Comparison of ENCODE assay signal across 17 cellular contexts in genomic region chr4:182207806-182208483, GRCh38. TPM values are rescaled to one million over a fixed set of nuclear protein-coding genes. Genes with fewer than 3 reads are reported as not detected.
DNase-seq lines count a peak whose midpoint lies in the region; ATAC-seq, FAIRE-seq and TF ChIP-seq lines count a peak whose summit lies in the region.
"Had no signal": no experiment of that assay in that cellular context is flagged by ENCODE, and none has a peak within 500 bp of the region (broad histone marks: within the 10 kb centered on the region; RNA-seq: fewer than 3 reads in every experiment).

No MANE protein-coding gene starts in this region.

- H3K4me1 Mint-ChIP-seq in activated T-cell treated with anti-CD3 and anti-CD28 coated beads, Interleukin-2, amount 50 U/mL, for 72 hours (ENCODE audit: low read depth), result no peaks in the 10 kb centered on the region
- H3K4me1 Mint-ChIP-seq in activated T-cell treated with anti-CD3 and anti-CD28 coated beads, Interleukin-2, amount 50 U/mL, for 24 hours (ENCODE audit: low read depth), result no peaks in the 10 kb centered on the region
- peaks cover 76% of the 10 kb centered on the region for H3K4me1 Mint-ChIP-seq in nephron progenitor cell
- H3K4me1 Mint-ChIP-seq: IgD-negative memory B cell, memory B cell had no signal

- H3K27me3 ChIP-seq in adipocyte (replicated peaks; ENCODE audit: control insufficient read depth, insufficient read depth, low read length), result no peaks in the 10 kb centered on the region
- H3K27me3 ChIP-seq in keratinocyte (ENCODE audit: control insufficient read depth, extremely low read depth, insufficient read depth, low read length), result no peaks in the 10 kb centered on the region
- no peaks in the 10 kb centered on the region for H3K27me3 ChIP-seq in suprapubic skin
- H3K27me3 ChIP-seq: tibial nerve had no signal

- peak overlapping the region; percentile 82 for H3K9ac ChIP-seq in adipocyte (ENCODE audit: low read length)
- peak overlapping the region; percentile 60 for H3K9ac ChIP-seq in keratinocyte (ENCODE audit: control insufficient read depth, extremely low read depth, insufficient read depth, low read length)

- H3K27me3 Mint-ChIP-seq in activated T-cell treated with anti-CD3 and anti-CD28 coated beads, Interleukin-2, amount 50 U/mL, for 72 hours (ENCODE audit: low read depth), result no peaks in the 10 kb centered on the region
- H3K27me3 Mint-ChIP-seq in activated T-cell treated with anti-CD3 and anti-CD28 coated beads, Interleukin-2, amount 50 U/mL, for 24 hours, result no peaks in the 10 kb centered on the region
- H3K27me3 Mint-ChIP-seq in nephron progenitor cell (ENCODE audit: low read depth, poor library complexity), result peaks cover 3% of the 10 kb centered on the region
- H3K27me3 Mint-ChIP-seq: IgD-negative memory B cell had no signal

- H3K36me3 ChIP-seq in adipocyte (ENCODE audit: control insufficient read depth, insufficient read depth, low read length, severe bottlenecking), result no peaks in the 10 kb centered on the region
- no peaks in the 10 kb centered on the region for H3K36me3 ChIP-seq in keratinocyte (ENCODE audit: control insufficient read depth in 2 of 2, extremely low read depth in 1 of 2, insufficient read depth in 2 of 2, low read length in 2 of 2)
- no peaks in the 10 kb centered on the region for H3K36me3 ChIP-seq in suprapubic skin
- H3K36me3 ChIP-seq: tibial nerve had no signal

- no peak for TF ChIP-seq POLR2A in suprapubic skin (IDR thresholded peaks at IDR 0.05)

- peaks cover 0 to 4% of the 10 kb centered on the region in 2 donors for H3K9me3 Mint-ChIP-seq in activated T-cell treated with anti-CD3 and anti-CD28 coated beads, Interleukin-2, amount 50 U/mL, for 72 hours
- H3K9me3 Mint-ChIP-seq in activated T-cell treated with anti-CD3 and anti-CD28 coated beads, Interleukin-2, amount 50 U/mL, for 24 hours, result no peaks in the 10 kb centered on the region
- peaks cover 7% of the 10 kb centered on the region for H3K9me3 Mint-ChIP-seq in nephron progenitor cell

- in situ Hi-C loops in GM13977 (cut with MboI; ENCODE audit: low pct_unique_long_range_greater_than_20kb, low sequenced_read_pairs, unreplicated experiment), result no loop called here

- H3K9me3 ChIP-seq in adipocyte (ENCODE audit: control insufficient read depth, low read length) (no peaks in the 10 kb centered on the region), keratinocyte (ENCODE audit: control insufficient read depth, low read depth, low read length) (no peaks in the 10 kb centered on the region), suprapubic skin (no peaks in the 10 kb centered on the region)
- H3K9me3 ChIP-seq: tibial nerve had no signal

- peaks cover 0 to 1% of the 10 kb centered on the region in 2 donors for H3K36me3 Mint-ChIP-seq in activated T-cell treated with anti-CD3 and anti-CD28 coated beads, Interleukin-2, amount 50 U/mL, for 72 hours (ENCODE audit: insufficient read depth in 2 of 2)
- no peaks in the 10 kb centered on the region for H3K36me3 Mint-ChIP-seq in activated T-cell treated with anti-CD3 and anti-CD28 coated beads, Interleukin-2, amount 50 U/mL, for 24 hours (ENCODE audit: low read depth)
- H3K36me3 Mint-ChIP-seq in nephron progenitor cell (ENCODE audit: low read depth), result peaks cover 12% of the 10 kb centered on the region
- H3K36me3 Mint-ChIP-seq: IgD-negative memory B cell, memory B cell had no signal

- peak; percentile 87 for FAIRE-seq in keratinocyte (lab: Jason Lieb, UNC)
- FAIRE-seq: A204.1, endothelial cell of umbilical vein, GM12878, TTC549 had no signal

- no peaks in the 10 kb centered on the region for H3K9me1 ChIP-seq in keratinocyte (ENCODE audit: control insufficient read depth, extremely low read depth, insufficient read depth, low read length)

- TF ChIP-seq CTCF in keratinocyte (optimal IDR thresholded peaks at IDR 0.05 in 1 of 3, IDR thresholded peaks at IDR 0.05 in 1 of 3, conservative IDR thresholded peaks at IDR 0.05 in 1 of 3; ENCODE audit: extremely low read depth in 1 of 3, insufficient read depth in 2 of 3, low read length in 3 of 3) (no peak), suprapubic skin (IDR thresholded peaks at IDR 0.05) (no peak), nephron progenitor cell (IDR thresholded peaks at IDR 0.05) (no peak), GM13977 (IDR thresholded peaks at IDR 0.05; ENCODE audit: extremely low read depth, insufficient read depth, missing control alignments) (no peak)

- H3K4me3 ChIP-seq in adipocyte (ENCODE audit: low read length), result peak overlapping the region; percentile 56
- H3K4me3 ChIP-seq in keratinocyte (ENCODE audit: control insufficient read depth in 2 of 3, extremely low read depth in 1 of 3, insufficient read depth in 2 of 3, low read depth in 1 of 3, low read length in 3 of 3), result no peak overlapping the region
- no peak overlapping the region for H3K4me3 ChIP-seq in suprapubic skin
- H3K4me3 ChIP-seq: GM12878, tibial nerve had no signal

- H2AFZ ChIP-seq in keratinocyte (ENCODE audit: control insufficient read depth, low read length), result peak overlapping the region; percentile 39

- peak overlapping the region; percentile 70 for H3K4me2 ChIP-seq in keratinocyte (ENCODE audit: control insufficient read depth, extremely low read depth, insufficient read depth, low read depth, low read length)

- no peak for DNase-seq in activated T-cell treated with anti-CD3 and anti-CD28 coated beads, Interleukin-2, amount 50 U/mL, for 72 hours
- no peak for DNase-seq in activated T-cell treated with anti-CD3 and anti-CD28 coated beads, Interleukin-2, amount 50 U/mL, for 24 hours
- DNase-seq in adipocyte (ENCODE audit: low read depth) (peak; percentile 83), keratinocyte (ENCODE audit: low read depth, low spot score) (no peak), suprapubic skin (ENCODE audit: low spot score in 2 of 2) (no peak), nephron progenitor cell (no peak), GM13977 (ENCODE audit: low spot score) (no peak)
- DNase-seq: NCI-H524 had no signal

- H3K27ac ChIP-seq in keratinocyte (ENCODE audit: control insufficient read depth, insufficient read depth, low read length) (peak overlapping the region; percentile 88), suprapubic skin (peak overlapping the region; percentile 38)

- peak overlapping the region in 1 of 2 donors; percentile 35 for H3K4me3 Mint-ChIP-seq in activated T-cell treated with anti-CD3 and anti-CD28 coated beads, Interleukin-2, amount 50 U/mL, for 72 hours
- no peak overlapping the region for H3K4me3 Mint-ChIP-seq in activated T-cell treated with anti-CD3 and anti-CD28 coated beads, Interleukin-2, amount 50 U/mL, for 24 hours
- no peak overlapping the region for H3K4me3 Mint-ChIP-seq in nephron progenitor cell
- H3K4me3 Mint-ChIP-seq: IgD-negative memory B cell, memory B cell had no signal

- no peaks in the 10 kb centered on the region for H4K20me1 ChIP-seq in keratinocyte (ENCODE audit: control insufficient read depth, extremely low read depth, insufficient read depth, low read length)

- dilution Hi-C loops in keratinocyte (cut with MboI; ENCODE audit: extremely low pct_ligation_motif_present, low sequenced_read_pairs), result no loop called here

- H3K27ac Mint-ChIP-seq in activated T-cell treated with anti-CD3 and anti-CD28 coated beads, Interleukin-2, amount 50 U/mL, for 72 hours, result peak overlapping the region; percentile 40
- no peak overlapping the region for H3K27ac Mint-ChIP-seq in activated T-cell treated with anti-CD3 and anti-CD28 coated beads, Interleukin-2, amount 50 U/mL, for 24 hours
- no peak overlapping the region for H3K27ac Mint-ChIP-seq in nephron progenitor cell
- H3K27ac Mint-ChIP-seq: IgD-negative memory B cell, memory B cell had no signal

- ATAC-seq in activated T-cell treated with anti-CD3 and anti-CD28 coated beads, Interleukin-2, amount 50 U/mL, for 72 hours (replicated peaks in 1 of 2), result peak in 1 of 2 donors; percentile 76
- no peak for ATAC-seq in GM21576 (IDR thresholded peaks at IDR 0.05; ENCODE audit: unreplicated experiment)
- ATAC-seq: GM12878, HCT116 had no signal

- TF ChIP-seq EP300 in suprapubic skin (IDR thresholded peaks at IDR 0.05), result no peak

- WGBS in suprapubic skin, result 23% methylated on average over 3 of the region's 3 CpGs

- peaks cover 23% of the 10 kb centered on the region for H3K79me2 ChIP-seq in keratinocyte (ENCODE audit: control insufficient read depth, insufficient read depth, low read length)

- H3K4me1 ChIP-seq in adipocyte (ENCODE audit: control insufficient read depth, insufficient read depth, low read length) (peaks cover 41% of the 10 kb centered on the region), keratinocyte (ENCODE audit: control insufficient read depth, extremely low read depth, insufficient read depth, low read length) (peaks cover 27% of the 10 kb centered on the region), suprapubic skin (peaks cover 6% of the 10 kb centered on the region)

RNA-seq across cellular contexts. Expression of gene TENM3, which starts 35.3 kb away (rescaled TPM):
- under 1 TPM in 1 of 2 donors, not detected in 1; 0.12 TPM for total RNA-seq in activated T-cell treated with anti-CD3 and anti-CD28 coated beads, Interleukin-2, amount 50 U/mL, for 72 hours
- polyA plus RNA-seq in keratinocyte, result 17.0 to 20.9 TPM (median 18.8 TPM) in 3 replicates
- polyA plus RNA-seq in keratinocyte (2011; ENCODE audit: low read depth), result 8.8 TPM
- polyA plus RNA-seq in keratinocyte (2011; cell fraction: cytosol; rRNA removed), result 3.9 and 4.9 TPM in 2 replicates
- polyA plus RNA-seq in keratinocyte (2011; cell fraction: nucleus; rRNA removed), result 25.4 and 26.5 TPM in 2 replicates
- polyA plus RNA-seq in keratinocyte (2012; ENCODE audit: low replicate concordance), result 4.9 and 19.5 TPM in 2 replicates
- 51.9 to 65.0 TPM (median 63.1 TPM) in 3 replicates for polyA minus RNA-seq in keratinocyte
- 10.2 TPM for polyA minus RNA-seq in keratinocyte (2011; cell fraction: cytosol; rRNA and poly(A)+ RNA removed)
- polyA minus RNA-seq in keratinocyte (2011; cell fraction: nucleus; rRNA and poly(A)+ RNA removed), result 111 and 165 TPM in 2 replicates
- 1 to 10 TPM in 3 of 4 donors, under 1 TPM in 1; 0.81 to 2.9 (median 1.8) TPM for total RNA-seq in suprapubic skin
- polyA plus RNA-seq: IgD-negative memory B cell had no signal
